In the genomic region with DNA sequence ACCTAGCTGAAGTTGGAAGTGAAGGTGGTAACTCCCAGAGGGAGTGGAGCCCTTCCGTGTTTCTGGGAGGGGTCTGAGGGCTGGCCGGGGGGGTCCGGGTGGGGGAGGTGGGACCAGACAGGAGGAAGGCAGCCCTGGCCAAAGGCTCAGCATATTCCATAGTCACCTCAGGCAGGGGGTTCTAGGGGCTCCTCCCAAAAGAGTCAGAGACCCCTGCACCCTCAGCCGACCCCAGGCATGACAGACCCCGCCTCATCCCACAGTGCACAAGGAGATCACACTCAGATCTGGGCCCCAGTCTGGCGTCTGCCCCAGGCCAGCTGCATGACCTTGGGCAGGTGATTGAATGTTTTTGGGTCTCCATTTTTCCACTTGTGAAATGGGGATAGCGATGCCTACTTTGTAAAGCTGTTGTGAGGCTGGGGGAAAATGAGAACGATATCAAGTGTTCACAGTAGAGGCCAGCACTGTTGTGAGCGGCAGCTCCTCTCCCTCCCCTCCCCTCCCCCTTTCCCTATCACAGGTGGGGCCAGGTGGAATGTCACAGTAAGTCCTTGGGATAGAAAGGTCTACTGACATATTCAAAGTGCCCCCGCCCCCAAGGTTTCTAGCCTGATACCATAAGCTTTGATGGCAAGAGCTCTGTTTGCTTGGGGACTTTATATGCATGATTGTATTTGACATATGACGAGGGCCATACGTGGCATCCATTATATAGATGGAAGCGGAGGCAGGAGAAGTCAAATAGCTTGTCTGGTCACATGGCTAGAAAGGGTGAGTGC, we compare ENCODE assay signal across 1 cellular context.
TF ChIP-seq lines count a peak whose summit lies in the region.

No MANE protein-coding gene starts in this region.

TF ChIP-seq in K562, 482 proteins besides CTCF, POLR2A, EP300 and RAD21 (continued from another document and continues in another):
- TF ChIP-seq SRSF3 (IDR thresholded peaks at IDR 0.05; ENCODE audit: insufficient read depth, low read length) (0 out of 2 replicates have a peak, but pooled peaks have one; percentile 61), CBFB (CRISPR knock-in tag; IDR thresholded peaks at IDR 0.05) (no peak), TAF1 (IDR thresholded peaks at IDR 0.05; ENCODE audit: control insufficient read depth, extremely low read depth, insufficient read depth, low read length, severe bottlenecking) (no peak), RBFOX2 (IDR thresholded peaks at IDR 0.05; ENCODE audit: low read depth, low read length) (peak; percentile 74), KAT7 (CRISPR knock-in tag; IDR thresholded peaks at IDR 0.05; ENCODE audit: borderline replicate concordance) (peak; percentile 93; the same call in 1 of the 2 replicates), SPI1 (IDR thresholded peaks at IDR 0.05; ENCODE audit: borderline replicate concordance, low read depth, low read length) (no peak), ZNF134 (CRISPR knock-in tag; conservative IDR thresholded peaks at IDR 0.05) (0 out of 2 replicates have a peak, but pooled peaks have one; percentile 9), MTF1 (CRISPR knock-in tag; IDR thresholded peaks at IDR 0.05; ENCODE audit: borderline replicate concordance) (peak; percentile 62; the same call in 1 of the 2 replicates), DMBX1 (CRISPR knock-in tag; IDR thresholded peaks at IDR 0.05; ENCODE audit: borderline replicate concordance) (peak; percentile 83), CREM (IDR thresholded peaks at IDR 0.05; ENCODE audit: low read depth) (no peak), MECOM (CRISPR knock-in tag; IDR thresholded peaks at IDR 0.05) (peak; percentile 76; the same call in 1 of the 2 replicates), POLR2AphosphoS2 (IDR thresholded peaks at IDR 0.05; ENCODE audit: low read length) (no peak), BRD4 (IDR thresholded peaks at IDR 0.05) (peak; percentile 92), TEAD1 (CRISPR knock-in tag; IDR thresholded peaks at IDR 0.05) (0 out of 4 replicates have a peak, but pooled peaks of 1 of the 2 experiments have one; percentile 48), HMG20A (CRISPR knock-in tag; conservative IDR thresholded peaks at IDR 0.05) (0 out of 2 replicates have a peak, but pooled peaks have one; percentile 23), ZNF766 (CRISPR knock-in tag; conservative IDR thresholded peaks at IDR 0.05) (peak; percentile 81; the same call in 1 of the 2 replicates), ZNF41 (CRISPR knock-in tag; conservative IDR thresholded peaks at IDR 0.05) (peak; percentile 52; the same call in 1 of the 2 replicates), MAZ (CRISPR knock-in tag; conservative IDR thresholded peaks at IDR 0.05 in 1 of 2, IDR thresholded peaks at IDR 0.05 in 1 of 2) (peak in 1 of 2 experiments; percentile 20; a peak in 1 of 4 replicates), NFXL1 (CRISPR knock-in tag; IDR thresholded peaks at IDR 0.05) (peak; percentile 74), EWSR1 (IDR thresholded peaks at IDR 0.05; ENCODE audit: borderline replicate concordance, low read depth, partially characterized antibody) (no peak), NFIX (CRISPR knock-in tag; IDR thresholded peaks at IDR 0.05; ENCODE audit: low read depth) (no peak), ADNP (tag; IDR thresholded peaks at IDR 0.05) (no peak), ZKSCAN8 (CRISPR knock-in tag; IDR thresholded peaks at IDR 0.05) (0 out of 2 replicates have a peak, but pooled peaks have one; percentile 16), ZNF3 (CRISPR knock-in tag; IDR thresholded peaks at IDR 0.05) (peak; percentile 77; the same call in 1 of the 2 replicates), NFRKB (IDR thresholded peaks at IDR 0.05; ENCODE audit: low read depth) (peak; percentile 94; the same call in 1 of the 2 replicates), NR2F6 (CRISPR knock-in tag; IDR thresholded peaks at IDR 0.05) (peak; percentile 14; the same call in 1 of the 2 replicates), E2F3 (CRISPR knock-in tag; IDR thresholded peaks at IDR 0.05) (peak; percentile 59), NEUROD1 (IDR thresholded peaks at IDR 0.05; ENCODE audit: borderline replicate concordance, low read depth, low read length, partially characterized antibody) (no peak), TAL1 (IDR thresholded peaks at IDR 0.05) (peak; percentile 21; the same call in 1 of the 2 replicates), TEAD2 (tag; IDR thresholded peaks at IDR 0.05) (peak; percentile 58; the same call in 1 of the 2 replicates), BHLHE40 (IDR thresholded peaks at IDR 0.05; ENCODE audit: low read length) (peak; percentile 46; the same call in 1 of the 2 replicates)
- TF ChIP-seq, protein P1, sequence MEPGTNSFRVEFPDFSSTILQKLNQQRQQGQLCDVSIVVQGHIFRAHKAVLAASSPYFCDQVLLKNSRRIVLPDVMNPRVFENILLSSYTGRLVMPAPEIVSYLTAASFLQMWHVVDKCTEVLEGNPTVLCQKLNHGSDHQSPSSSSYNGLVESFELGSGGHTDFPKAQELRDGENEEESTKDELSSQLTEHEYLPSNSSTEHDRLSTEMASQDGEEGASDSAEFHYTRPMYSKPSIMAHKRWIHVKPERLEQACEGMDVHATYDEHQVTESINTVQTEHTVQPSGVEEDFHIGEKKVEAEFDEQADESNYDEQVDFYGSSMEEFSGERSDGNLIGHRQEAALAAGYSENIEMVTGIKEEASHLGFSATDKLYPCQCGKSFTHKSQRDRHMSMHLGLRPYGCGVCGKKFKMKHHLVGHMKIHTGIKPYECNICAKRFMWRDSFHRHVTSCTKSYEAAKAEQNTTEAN (CRISPR knock-in tag; IDR thresholded peaks at IDR 0.05): 0 out of 2 replicates have a peak, but pooled peaks have one; percentile 64
- TF ChIP-seq, protein P2, sequence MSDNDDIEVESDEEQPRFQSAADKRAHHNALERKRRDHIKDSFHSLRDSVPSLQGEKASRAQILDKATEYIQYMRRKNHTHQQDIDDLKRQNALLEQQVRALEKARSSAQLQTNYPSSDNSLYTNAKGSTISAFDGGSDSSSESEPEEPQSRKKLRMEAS (CRISPR knock-in tag; IDR thresholded peaks at IDR 0.05): no peak
- TF ChIP-seq, protein P3, sequence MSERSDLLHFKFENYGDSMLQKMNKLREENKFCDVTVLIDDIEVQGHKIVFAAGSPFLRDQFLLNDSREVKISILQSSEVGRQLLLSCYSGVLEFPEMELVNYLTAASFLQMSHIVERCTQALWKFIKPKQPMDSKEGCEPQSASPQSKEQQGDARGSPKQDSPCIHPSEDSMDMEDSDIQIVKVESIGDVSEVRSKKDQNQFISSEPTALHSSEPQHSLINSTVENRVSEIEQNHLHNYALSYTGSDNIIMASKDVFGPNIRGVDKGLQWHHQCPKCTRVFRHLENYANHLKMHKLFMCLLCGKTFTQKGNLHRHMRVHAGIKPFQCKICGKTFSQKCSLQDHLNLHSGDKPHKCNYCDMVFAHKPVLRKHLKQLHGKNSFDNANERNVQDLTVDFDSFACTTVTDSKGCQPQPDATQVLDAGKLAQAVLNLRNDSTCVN (CRISPR knock-in tag; IDR thresholded peaks at IDR 0.05): peak; percentile 17; the same call in 1 of the 2 replicates
- TF ChIP-seq, protein P4, sequence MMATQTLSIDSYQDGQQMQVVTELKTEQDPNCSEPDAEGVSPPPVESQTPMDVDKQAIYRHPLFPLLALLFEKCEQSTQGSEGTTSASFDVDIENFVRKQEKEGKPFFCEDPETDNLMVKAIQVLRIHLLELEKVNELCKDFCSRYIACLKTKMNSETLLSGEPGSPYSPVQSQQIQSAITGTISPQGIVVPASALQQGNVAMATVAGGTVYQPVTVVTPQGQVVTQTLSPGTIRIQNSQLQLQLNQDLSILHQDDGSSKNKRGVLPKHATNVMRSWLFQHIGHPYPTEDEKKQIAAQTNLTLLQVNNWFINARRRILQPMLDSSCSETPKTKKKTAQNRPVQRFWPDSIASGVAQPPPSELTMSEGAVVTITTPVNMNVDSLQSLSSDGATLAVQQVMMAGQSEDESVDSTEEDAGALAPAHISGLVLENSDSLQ (IDR thresholded peaks at IDR 0.05): peak; percentile 52
- TF ChIP-seq, protein P5, sequence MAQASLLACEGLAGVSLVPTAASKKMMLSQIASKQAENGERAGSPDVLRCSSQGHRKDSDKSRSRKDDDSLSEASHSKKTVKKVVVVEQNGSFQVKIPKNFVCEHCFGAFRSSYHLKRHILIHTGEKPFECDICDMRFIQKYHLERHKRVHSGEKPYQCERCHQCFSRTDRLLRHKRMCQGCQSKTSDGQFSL (CRISPR knock-in tag; IDR thresholded peaks at IDR 0.05): 0 out of 2 replicates have a peak, but pooled peaks have one; percentile 16
- TF ChIP-seq, protein P5 (tag; IDR thresholded peaks at IDR 0.05): peak; percentile 61 to 72; a peak in 3 of 4 replicates
- TF ChIP-seq, protein P6, sequence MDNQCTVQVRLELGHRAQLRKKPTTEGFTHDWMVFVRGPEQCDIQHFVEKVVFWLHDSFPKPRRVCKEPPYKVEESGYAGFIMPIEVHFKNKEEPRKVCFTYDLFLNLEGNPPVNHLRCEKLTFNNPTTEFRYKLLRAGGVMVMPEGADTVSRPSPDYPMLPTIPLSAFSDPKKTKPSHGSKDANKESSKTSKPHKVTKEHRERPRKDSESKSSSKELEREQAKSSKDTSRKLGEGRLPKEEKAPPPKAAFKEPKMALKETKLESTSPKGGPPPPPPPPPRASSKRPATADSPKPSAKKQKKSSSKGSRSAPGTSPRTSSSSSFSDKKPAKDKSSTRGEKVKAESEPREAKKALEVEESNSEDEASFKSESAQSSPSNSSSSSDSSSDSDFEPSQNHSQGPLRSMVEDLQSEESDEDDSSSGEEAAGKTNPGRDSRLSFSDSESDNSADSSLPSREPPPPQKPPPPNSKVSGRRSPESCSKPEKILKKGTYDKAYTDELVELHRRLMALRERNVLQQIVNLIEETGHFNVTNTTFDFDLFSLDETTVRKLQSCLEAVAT (IDR thresholded peaks at IDR 0.05): peak; percentile 32 to 68; a peak in 2 of 4 replicates
- TF ChIP-seq, protein P7, sequence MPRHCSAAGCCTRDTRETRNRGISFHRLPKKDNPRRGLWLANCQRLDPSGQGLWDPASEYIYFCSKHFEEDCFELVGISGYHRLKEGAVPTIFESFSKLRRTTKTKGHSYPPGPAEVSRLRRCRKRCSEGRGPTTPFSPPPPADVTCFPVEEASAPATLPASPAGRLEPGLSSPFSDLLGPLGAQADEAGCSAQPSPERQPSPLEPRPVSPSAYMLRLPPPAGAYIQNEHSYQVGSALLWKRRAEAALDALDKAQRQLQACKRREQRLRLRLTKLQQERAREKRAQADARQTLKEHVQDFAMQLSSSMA (CRISPR knock-in tag; IDR thresholded peaks at IDR 0.05): peak; percentile 65; the same call in 1 of the 2 replicates
- TF ChIP-seq, protein P8, sequence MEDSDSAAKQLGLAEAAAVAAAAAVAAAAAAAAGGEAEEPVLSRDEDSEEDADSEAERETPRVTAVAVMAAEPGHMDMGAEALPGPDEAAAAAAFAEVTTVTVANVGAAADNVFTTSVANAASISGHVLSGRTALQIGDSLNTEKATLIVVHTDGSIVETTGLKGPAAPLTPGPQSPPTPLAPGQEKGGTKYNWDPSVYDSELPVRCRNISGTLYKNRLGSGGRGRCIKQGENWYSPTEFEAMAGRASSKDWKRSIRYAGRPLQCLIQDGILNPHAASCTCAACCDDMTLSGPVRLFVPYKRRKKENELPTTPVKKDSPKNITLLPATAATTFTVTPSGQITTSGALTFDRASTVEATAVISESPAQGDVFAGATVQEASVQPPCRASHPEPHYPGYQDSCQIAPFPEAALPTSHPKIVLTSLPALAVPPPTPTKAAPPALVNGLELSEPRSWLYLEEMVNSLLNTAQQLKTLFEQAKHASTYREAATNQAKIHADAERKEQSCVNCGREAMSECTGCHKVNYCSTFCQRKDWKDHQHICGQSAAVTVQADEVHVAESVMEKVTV (CRISPR knock-in tag; IDR thresholded peaks at IDR 0.05): peak; percentile 28
- TF ChIP-seq, protein P9, sequence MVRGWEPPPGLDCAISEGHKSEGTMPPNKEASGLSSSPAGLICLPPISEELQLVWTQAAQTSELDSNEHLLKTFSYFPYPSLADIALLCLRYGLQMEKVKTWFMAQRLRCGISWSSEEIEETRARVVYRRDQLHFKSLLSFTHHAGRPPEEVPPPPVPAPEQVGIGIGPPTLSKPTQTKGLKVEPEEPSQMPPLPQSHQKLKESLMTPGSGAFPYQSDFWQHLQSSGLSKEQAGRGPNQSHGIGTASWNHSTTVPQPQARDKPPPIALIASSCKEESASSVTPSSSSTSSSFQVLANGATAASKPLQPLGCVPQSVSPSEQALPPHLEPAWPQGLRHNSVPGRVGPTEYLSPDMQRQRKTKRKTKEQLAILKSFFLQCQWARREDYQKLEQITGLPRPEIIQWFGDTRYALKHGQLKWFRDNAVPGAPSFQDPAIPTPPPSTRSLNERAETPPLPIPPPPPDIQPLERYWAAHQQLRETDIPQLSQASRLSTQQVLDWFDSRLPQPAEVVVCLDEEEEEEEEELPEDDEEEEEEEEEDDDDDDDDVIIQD (CRISPR knock-in tag; IDR thresholded peaks at IDR 0.05): 0 out of 2 replicates have a peak, but pooled peaks have one; percentile 5
- TF ChIP-seq, protein P10, sequence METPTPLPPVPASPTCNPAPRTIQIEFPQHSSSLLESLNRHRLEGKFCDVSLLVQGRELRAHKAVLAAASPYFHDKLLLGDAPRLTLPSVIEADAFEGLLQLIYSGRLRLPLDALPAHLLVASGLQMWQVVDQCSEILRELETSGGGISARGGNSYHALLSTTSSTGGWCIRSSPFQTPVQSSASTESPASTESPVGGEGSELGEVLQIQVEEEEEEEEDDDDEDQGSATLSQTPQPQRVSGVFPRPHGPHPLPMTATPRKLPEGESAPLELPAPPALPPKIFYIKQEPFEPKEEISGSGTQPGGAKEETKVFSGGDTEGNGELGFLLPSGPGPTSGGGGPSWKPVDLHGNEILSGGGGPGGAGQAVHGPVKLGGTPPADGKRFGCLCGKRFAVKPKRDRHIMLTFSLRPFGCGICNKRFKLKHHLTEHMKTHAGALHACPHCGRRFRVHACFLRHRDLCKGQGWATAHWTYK (CRISPR knock-in tag; IDR thresholded peaks at IDR 0.05): peak; percentile 68; the same call in 1 of the 2 replicates
- TF ChIP-seq, protein P11, sequence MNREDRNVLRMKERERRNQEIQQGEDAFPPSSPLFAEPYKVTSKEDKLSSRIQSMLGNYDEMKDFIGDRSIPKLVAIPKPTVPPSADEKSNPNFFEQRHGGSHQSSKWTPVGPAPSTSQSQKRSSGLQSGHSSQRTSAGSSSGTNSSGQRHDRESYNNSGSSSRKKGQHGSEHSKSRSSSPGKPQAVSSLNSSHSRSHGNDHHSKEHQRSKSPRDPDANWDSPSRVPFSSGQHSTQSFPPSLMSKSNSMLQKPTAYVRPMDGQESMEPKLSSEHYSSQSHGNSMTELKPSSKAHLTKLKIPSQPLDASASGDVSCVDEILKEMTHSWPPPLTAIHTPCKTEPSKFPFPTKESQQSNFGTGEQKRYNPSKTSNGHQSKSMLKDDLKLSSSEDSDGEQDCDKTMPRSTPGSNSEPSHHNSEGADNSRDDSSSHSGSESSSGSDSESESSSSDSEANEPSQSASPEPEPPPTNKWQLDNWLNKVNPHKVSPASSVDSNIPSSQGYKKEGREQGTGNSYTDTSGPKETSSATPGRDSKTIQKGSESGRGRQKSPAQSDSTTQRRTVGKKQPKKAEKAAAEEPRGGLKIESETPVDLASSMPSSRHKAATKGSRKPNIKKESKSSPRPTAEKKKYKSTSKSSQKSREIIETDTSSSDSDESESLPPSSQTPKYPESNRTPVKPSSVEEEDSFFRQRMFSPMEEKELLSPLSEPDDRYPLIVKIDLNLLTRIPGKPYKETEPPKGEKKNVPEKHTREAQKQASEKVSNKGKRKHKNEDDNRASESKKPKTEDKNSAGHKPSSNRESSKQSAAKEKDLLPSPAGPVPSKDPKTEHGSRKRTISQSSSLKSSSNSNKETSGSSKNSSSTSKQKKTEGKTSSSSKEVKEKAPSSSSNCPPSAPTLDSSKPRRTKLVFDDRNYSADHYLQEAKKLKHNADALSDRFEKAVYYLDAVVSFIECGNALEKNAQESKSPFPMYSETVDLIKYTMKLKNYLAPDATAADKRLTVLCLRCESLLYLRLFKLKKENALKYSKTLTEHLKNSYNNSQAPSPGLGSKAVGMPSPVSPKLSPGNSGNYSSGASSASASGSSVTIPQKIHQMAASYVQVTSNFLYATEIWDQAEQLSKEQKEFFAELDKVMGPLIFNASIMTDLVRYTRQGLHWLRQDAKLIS (CRISPR knock-in tag; IDR thresholded peaks at IDR 0.05): peak; percentile 79; the same call in 1 of the 2 replicates
